17 cellular contexts compared by ENCODE assay signal in genomic region chr10:107341281-107341680, GRCh38.
DNase-seq lines count a peak whose midpoint lies in the region; ATAC-seq and TF ChIP-seq lines count a peak whose summit lies in the region.
"Had no signal": no experiment of that assay in that cellular context is flagged by ENCODE, and none has a peak within 500 bp of the region (broad histone marks: within the 10 kb centered on the region; RNA-seq: fewer than 3 reads in every experiment).

No MANE protein-coding gene starts in this region.

- H3K27ac Mint-ChIP-seq in activated T-helper 1 cell treated with anti-CD3 and anti-CD28 coated beads, Interleukin-12 subunit alpha, Interleukin-12 subunit beta, Interleukin-2, Interleukin-4 antibody, amounts not matched to agents 30 ng/mL and 10 ng/mL and 1 ng/mL, durations not matched to agents 14 hours and 24 hours and 36 hours = no peak overlapping the region
- H3K27ac Mint-ChIP-seq: CD4-positive, CD25-positive, alpha-beta regulatory T cell; GM23338; H9 had no signal

- no peak for TF ChIP-seq EP300 in upper lobe of left lung (IDR thresholded peaks at IDR 0.05)

- TF ChIP-seq POLR2A in upper lobe of left lung (IDR thresholded peaks at IDR 0.05) (no peak), spleen (IDR thresholded peaks at IDR 0.05) (no peak)

- intact Hi-C loops in activated T-helper 1 cell treated with anti-CD3 and anti-CD28 coated beads, Interleukin-12 subunit alpha, Interleukin-12 subunit beta, Interleukin-2, Interleukin-4 antibody, amounts not matched to agents 30 ng/mL and 10 ng/mL and 1 ng/mL, durations not matched to agents 14 hours and 24 hours and 36 hours (cut with micrococcal nuclease) = no loop called here
- intact Hi-C loops in spleen (cut with DNase I; ENCODE audit: low total_unique reads) = no loop called here

- H3K4me1 ChIP-seq in upper lobe of left lung = no peaks in the 10 kb centered on the region
- no peaks in the 10 kb centered on the region for H3K4me1 ChIP-seq in spleen
- H3K4me1 ChIP-seq: BLaER1 treated with 17β-estradiol and CSF1 and Interleukin-3, amounts not matched to agents 10 nM and 100 nM had no signal

- H3K27me3 ChIP-seq in kidney epithelial cell (ENCODE audit: control insufficient read depth, insufficient read depth, low read length) (no peaks in the 10 kb centered on the region), upper lobe of left lung (no peaks in the 10 kb centered on the region), spleen (replicated peaks in 1 of 7) (no peaks in the 10 kb centered on the region)
- H3K27me3 ChIP-seq: BLaER1 treated with 17β-estradiol and CSF1 and Interleukin-3, amounts not matched to agents 10 nM and 100 nM had no signal

- 93 to 97% methylated on average over 4 of the region's 4 CpGs for WGBS in upper lobe of left lung, 2 donors
- WGBS in spleen, 5 donors = 86 to 94% (median 92%) methylated on average over 4 of the region's 4 CpGs

- DNase-seq in Caki2 (ENCODE audit: low read depth) (peak; percentile 75), HT1080 (ENCODE audit: low read depth) (peak; percentile 43), RKO (ENCODE audit: low spot score) (peak; percentile 5), kidney epithelial cell (ENCODE audit: low read depth) (peak; percentile 7), SKM-1 (lab: John Stamatoyannopoulos, UW; ENCODE audit: unreplicated experiment) (no peak), upper lobe of left lung (no peak), spleen (no peak)
- DNase-seq in activated T-helper 1 cell treated with anti-CD3 and anti-CD28 coated beads, Interleukin-12 subunit alpha, Interleukin-12 subunit beta, Interleukin-2, Interleukin-4 antibody, amounts not matched to agents 30 ng/mL and 10 ng/mL and 1 ng/mL, durations not matched to agents 14 hours and 24 hours and 36 hours (ENCODE audit: low spot score) = no peak
- DNase-seq: 8988T; ACHN; Calu3; CD4-positive, CD25-positive, alpha-beta regulatory T cell; DMS 273 treated with DMSO at 0.1 percent for 48 hours; H9 had no signal

- no peaks in the 10 kb centered on the region for H3K36me3 Mint-ChIP-seq in activated T-helper 1 cell treated with anti-CD3 and anti-CD28 coated beads, Interleukin-12 subunit alpha, Interleukin-12 subunit beta, Interleukin-2, Interleukin-4 antibody, amounts not matched to agents 30 ng/mL and 10 ng/mL and 1 ng/mL, durations not matched to agents 14 hours and 24 hours and 36 hours (ENCODE audit: low read depth)
- H3K36me3 Mint-ChIP-seq: CD4-positive, CD25-positive, alpha-beta regulatory T cell had no signal

- peaks cover 19% of the 10 kb centered on the region for H3K9me3 Mint-ChIP-seq in activated T-helper 1 cell treated with anti-CD3 and anti-CD28 coated beads, Interleukin-12 subunit alpha, Interleukin-12 subunit beta, Interleukin-2, Interleukin-4 antibody, amounts not matched to agents 30 ng/mL and 10 ng/mL and 1 ng/mL, durations not matched to agents 14 hours and 24 hours and 36 hours

- H3K27me3 Mint-ChIP-seq in activated T-helper 1 cell treated with anti-CD3 and anti-CD28 coated beads, Interleukin-12 subunit alpha, Interleukin-12 subunit beta, Interleukin-2, Interleukin-4 antibody, amounts not matched to agents 30 ng/mL and 10 ng/mL and 1 ng/mL, durations not matched to agents 14 hours and 24 hours and 36 hours (ENCODE audit: insufficient read depth) = no peaks in the 10 kb centered on the region
- H3K27me3 Mint-ChIP-seq: CD4-positive, CD25-positive, alpha-beta regulatory T cell had no signal

- TF ChIP-seq CTCF in kidney epithelial cell (IDR thresholded peaks at IDR 0.05; ENCODE audit: insufficient read depth, low read length, poor library complexity, severe bottlenecking) (no peak), upper lobe of left lung (IDR thresholded peaks at IDR 0.05) (no peak), spleen (IDR thresholded peaks at IDR 0.05 in 8 of 11, conservative IDR thresholded peaks at IDR 0.05 in 3 of 11) (no peak)

- in situ Hi-C loops in Caki2 (cut with HindIII; ENCODE audit: low pct_unique_long_range_greater_than_20kb, low sequenced_read_pairs) = no loop called here

- H3K4me1 Mint-ChIP-seq in activated T-helper 1 cell treated with anti-CD3 and anti-CD28 coated beads, Interleukin-12 subunit alpha, Interleukin-12 subunit beta, Interleukin-2, Interleukin-4 antibody, amounts not matched to agents 30 ng/mL and 10 ng/mL and 1 ng/mL, durations not matched to agents 14 hours and 24 hours and 36 hours (ENCODE audit: low read depth) = no peaks in the 10 kb centered on the region
- H3K4me1 Mint-ChIP-seq: CD4-positive, CD25-positive, alpha-beta regulatory T cell; GM23338; H9 had no signal

- H3K36me3 ChIP-seq in kidney epithelial cell (ENCODE audit: control insufficient read depth, insufficient read depth, low read length) (no peaks in the 10 kb centered on the region), upper lobe of left lung (no peaks in the 10 kb centered on the region), spleen (no peaks in the 10 kb centered on the region)
- H3K36me3 ChIP-seq: BLaER1 treated with 17β-estradiol and CSF1 and Interleukin-3, amounts not matched to agents 10 nM and 100 nM had no signal

- H3K27ac ChIP-seq in upper lobe of left lung = no peak overlapping the region
- no peak overlapping the region for H3K27ac ChIP-seq in spleen
- H3K27ac ChIP-seq: BLaER1 treated with 17β-estradiol and CSF1 and Interleukin-3, amounts not matched to agents 10 nM and 100 nM had no signal

- no peak overlapping the region for H3K4me3 ChIP-seq in kidney epithelial cell (ENCODE audit: low read depth, low read length)
- no peak overlapping the region for H3K4me3 ChIP-seq in upper lobe of left lung
- H3K4me3 ChIP-seq in spleen = no peak overlapping the region
- H3K4me3 ChIP-seq: BLaER1 treated with 17β-estradiol and CSF1 and Interleukin-3, amounts not matched to agents 10 nM and 100 nM; GM12878; GM23338 had no signal

- no peak for ATAC-seq in upper lobe of left lung (ENCODE audit: low FRiP score in 2 of 2)
- ATAC-seq: GM12878, GM23338 had no signal

- no peaks in the 10 kb centered on the region for H3K9me3 ChIP-seq in upper lobe of left lung
- H3K9me3 ChIP-seq in spleen = peaks cover 0 to 18% (median 10%) of the 10 kb centered on the region in 8 donors

- no peak overlapping the region for H3K4me3 Mint-ChIP-seq in activated T-helper 1 cell treated with anti-CD3 and anti-CD28 coated beads, Interleukin-12 subunit alpha, Interleukin-12 subunit beta, Interleukin-2, Interleukin-4 antibody, amounts not matched to agents 30 ng/mL and 10 ng/mL and 1 ng/mL, durations not matched to agents 14 hours and 24 hours and 36 hours
- H3K4me3 Mint-ChIP-seq: CD4-positive, CD25-positive, alpha-beta regulatory T cell; GM23338; H9 had no signal

Comparison
In these comparisons a context has a peak if more than half of its experiments do, and no peak if none do; other contexts are left out.
1. DNase-seq: peak in Caki2 (single experiment), HT1080 (single experiment), RKO (single experiment) and kidney epithelial cell (single experiment); none in SKM-1 (single experiment), upper lobe of left lung (0 of 2), activated T-helper 1 cell treated with anti-CD3 and anti-CD28 coated beads, Interleukin-12 subunit alpha, Interleukin-12 subunit beta, Interleukin-2, Interleukin-4 antibody, amounts not matched to agents 30 ng/mL and 10 ng/mL and 1 ng/mL, durations not matched to agents 14 hours and 24 hours and 36 hours (single experiment) and spleen (single experiment).